ENCODE assay signal across 25 cellular contexts in genomic region chr6:3892613-3893012, GRCh38. TPM values are rescaled to one million over a fixed set of nuclear protein-coding genes. Genes with fewer than 3 reads are reported as not detected.
DNase-seq lines count a peak whose midpoint lies in the region; ATAC-seq and TF ChIP-seq lines count a peak whose summit lies in the region.
"Had no signal": no experiment of that assay in that cellular context is flagged by ENCODE, and none has a peak within 500 bp of the region (broad histone marks: within the 10 kb centered on the region; RNA-seq: fewer than 3 reads in every experiment).

No MANE protein-coding gene starts in this region.

- no peak for TF ChIP-seq EP300 in gastroesophageal sphincter (IDR thresholded peaks at IDR 0.05)

- no CpG with 5 or more reads among the region's 6 CpGs for WGBS in neuronal stem cell (ENCODE audit: extremely low coverage in 2 of 2, insufficient read length in 2 of 2, insufficient replicate concordance in 1 of 2), 2 donors
- 66 to 72% methylated on average over 4 to 6 of the region's 6 CpGs for WGBS in gastroesophageal sphincter (ENCODE audit: low coverage in 1 of 2), 2 donors
- 69 to 71% methylated on average over 3 to 6 of the region's 6 CpGs for WGBS in esophagus squamous epithelium, 2 donors

- no peak for ATAC-seq in gastroesophageal sphincter
- ATAC-seq: GM12878, HepG2 had no signal

- no peak overlapping the region for H3K4me2 ChIP-seq in neuronal stem cell (ENCODE audit: insufficient read depth, low read length, poor library complexity, severe bottlenecking)

- H3K4me3 ChIP-seq in adipocyte (ENCODE audit: low read length) (no peak overlapping the region), neuronal stem cell (ENCODE audit: low read length in 2 of 2) (no peak overlapping the region), subcutaneous abdominal adipose tissue (ENCODE audit: low read depth in 1 of 5, low read length in 5 of 5) (no peak overlapping the region), gastroesophageal sphincter (no peak overlapping the region), esophagus squamous epithelium (no peak overlapping the region)
- H3K4me3 ChIP-seq: GM12878, SJSA1 had no signal

- H3K27me3 ChIP-seq in adipocyte (replicated peaks; ENCODE audit: control insufficient read depth, insufficient read depth, low read length) (no peaks in the 10 kb centered on the region), neuronal stem cell (ENCODE audit: control insufficient read depth in 3 of 3, insufficient read depth in 3 of 3, low read depth in 1 of 3, low read length in 3 of 3) (no peaks in the 10 kb centered on the region), subcutaneous abdominal adipose tissue (ENCODE audit: control insufficient read depth in 5 of 5, insufficient read depth in 4 of 5, low read length in 5 of 5) (no peaks in the 10 kb centered on the region), gastroesophageal sphincter (no peaks in the 10 kb centered on the region), esophagus squamous epithelium (peaks cover 0 to 1% (median 0%) of the 10 kb centered on the region in 4 donors)
- H3K27me3 ChIP-seq: BE2C, SJSA1 had no signal

- H3K9ac ChIP-seq in adipocyte (ENCODE audit: low read length) = peak overlapping the region; percentile 76
- no peak overlapping the region for H3K9ac ChIP-seq in neuronal stem cell (ENCODE audit: low read depth, low read length, poor library complexity)
- H3K9ac ChIP-seq in subcutaneous abdominal adipose tissue (ENCODE audit: low read length in 5 of 5) = peak overlapping the region in 1 of 5 donors; percentile 30

- H3K36me3 ChIP-seq in adipocyte (ENCODE audit: control insufficient read depth, insufficient read depth, low read length, severe bottlenecking) (no peaks in the 10 kb centered on the region), neuronal stem cell (replicated peaks in 1 of 2; ENCODE audit: control insufficient read depth in 2 of 2, insufficient read depth in 2 of 2, low read length in 2 of 2) (no peaks in the 10 kb centered on the region), subcutaneous abdominal adipose tissue (ENCODE audit: control insufficient read depth in 5 of 5, insufficient read depth in 5 of 5, low read length in 5 of 5) (no peaks in the 10 kb centered on the region), gastroesophageal sphincter (no peaks in the 10 kb centered on the region), esophagus squamous epithelium (no peaks in the 10 kb centered on the region)
- H3K36me3 ChIP-seq: BE2C, SJSA1 had no signal

- no peak overlapping the region for H2BK15ac ChIP-seq in neuronal stem cell (ENCODE audit: low read length)

- TF ChIP-seq CTCF in gastroesophageal sphincter (IDR thresholded peaks at IDR 0.05) (no peak), esophagus squamous epithelium (IDR thresholded peaks at IDR 0.05) (no peak)

- no peak overlapping the region for H3K14ac ChIP-seq in neuronal stem cell (ENCODE audit: low read length)

- H2AFZ ChIP-seq in neuronal stem cell (ENCODE audit: low read length) = peak overlapping the region; percentile 12

- H2AK5ac ChIP-seq in neuronal stem cell (ENCODE audit: low read depth, low read length) = no peak overlapping the region

- H2BK5ac ChIP-seq in neuronal stem cell (ENCODE audit: low read length) = no peak overlapping the region

- TF ChIP-seq POLR2A in gastroesophageal sphincter (IDR thresholded peaks at IDR 0.05) (no peak), esophagus squamous epithelium (IDR thresholded peaks at IDR 0.05) (no peak)

- H3K27ac ChIP-seq in neuronal stem cell (replicated peaks; ENCODE audit: low read length) (no peak overlapping the region), subcutaneous abdominal adipose tissue (ENCODE audit: low read depth, low read length) (peak overlapping the region; percentile 73), gastroesophageal sphincter (peak overlapping the region in 1 of 4 donors; percentile 3), esophagus squamous epithelium (no peak overlapping the region)
- H3K27ac ChIP-seq: SJSA1 had no signal

- no peak overlapping the region for H3K4ac ChIP-seq in neuronal stem cell (ENCODE audit: low read length)

- H3K4me1 ChIP-seq in adipocyte (ENCODE audit: control insufficient read depth, insufficient read depth, low read length) (peaks cover 45% of the 10 kb centered on the region), neuronal stem cell (ENCODE audit: control insufficient read depth in 2 of 2, insufficient read depth in 1 of 2, low read depth in 1 of 2, low read length in 2 of 2) (no peaks in the 10 kb centered on the region), subcutaneous abdominal adipose tissue (ENCODE audit: control insufficient read depth in 5 of 5, insufficient read depth in 5 of 5, low read length in 5 of 5) (peaks cover 9 to 44% (median 40%) of the 10 kb centered on the region in 5 donors), gastroesophageal sphincter (peaks cover 0 to 17% (median under 1%) of the 10 kb centered on the region in 3 donors), esophagus squamous epithelium (peaks cover 0 to 8% (median 7%) of the 10 kb centered on the region in 3 donors)
- H3K4me1 ChIP-seq: BE2C had no signal

- no peaks in the 10 kb centered on the region for H3K79me1 ChIP-seq in neuronal stem cell (ENCODE audit: low read depth, low read length)

- no peak overlapping the region for H4K91ac ChIP-seq in neuronal stem cell (ENCODE audit: low read depth, low read length, poor library complexity)

- DNase-seq in RPMI8226 = peak; percentile 42
- no peak for DNase-seq in adipocyte (ENCODE audit: low read depth)
- no peak for DNase-seq in neuronal stem cell (ENCODE audit: low spot score)
- DNase-seq in esophagus squamous epithelium (lab: John Stamatoyannopoulos, UW) = no peak
- no peak for DNase-seq in ACHN
- DNase-seq: BE2C; CD8-positive, alpha-beta memory T cell; DMS 273 treated with DMSO at 0.1 percent for 48 hours; DMS79; EL; GDM1; Karpas-422; NCI-H1092 treated with DMSO at 0.1 percent for 48 hours; NCI-H1436; NCI-H187 treated with DMSO at 0.1 percent for 48 hours; NCI-H2171 treated with DMSO at 0.1 percent for 48 hours; NCI-H345; NCI-H524 treated with DMSO at 0.1 percent for 48 hours; NCI-H774 had no signal

- no peak overlapping the region for H4K8ac ChIP-seq in neuronal stem cell (ENCODE audit: low read depth, low read length)

- H3K18ac ChIP-seq in neuronal stem cell (ENCODE audit: low read length) = no peak overlapping the region

- H2BK12ac ChIP-seq in neuronal stem cell (ENCODE audit: low read length) = no peak overlapping the region

- in situ Hi-C loops in ACHN (cut with HindIII; ENCODE audit: low pct_ligation_motif_present, low pct_unique_long_range_greater_than_20kb, low sequenced_read_pairs) = no loop called here

- intact Hi-C loops in esophagus squamous epithelium (cut with DNase I) = no loop called here

- H3K9me3 ChIP-seq in adipocyte (ENCODE audit: control insufficient read depth, low read length) = no peaks in the 10 kb centered on the region
- no peaks in the 10 kb centered on the region for H3K9me3 ChIP-seq in neuronal stem cell (replicated peaks in 1 of 2; ENCODE audit: control insufficient read depth in 2 of 2, insufficient read depth in 1 of 2, low read depth in 1 of 2, low read length in 2 of 2)
- H3K9me3 ChIP-seq in subcutaneous abdominal adipose tissue (ENCODE audit: control insufficient read depth in 5 of 5, low read length in 5 of 5) = no peaks in the 10 kb centered on the region
- H3K9me3 ChIP-seq in gastroesophageal sphincter = no peaks in the 10 kb centered on the region
- no peaks in the 10 kb centered on the region for H3K9me3 ChIP-seq in esophagus squamous epithelium
- H3K9me3 ChIP-seq: BE2C, SJSA1 had no signal

- no peak overlapping the region for H3K23ac ChIP-seq in neuronal stem cell (ENCODE audit: low read depth, low read length, poor library complexity)

- H2BK120ac ChIP-seq in neuronal stem cell (ENCODE audit: low read depth, low read length) = no peak overlapping the region

RNA-seq across cellular contexts. Expression of gene FAM50B, which starts 43.4 kb away (rescaled TPM):
- polyA plus RNA-seq in neuronal stem cell (2013, experiment 1 of 2) = 2.6 TPM
- 2.1 TPM for polyA plus RNA-seq in neuronal stem cell (2013, experiment 2 of 2)
- total RNA-seq in gastroesophageal sphincter = 10 to 100 TPM; 14.7 to 23.7 (median 18.8) TPM
- total RNA-seq in esophagus squamous epithelium = 10 to 100 TPM in 3 of 4 donors, 1 to 10 TPM in 1; 4.6 to 12.9 (median 11.8) TPM
- total RNA-seq: HepG2, HT1080 had no signal
